ENCODE assay signal across 1 cellular context in genomic region chr19:16590876-16591802, GRCh38.
A peak's percentile ranks its signal among the peaks of the same experiment; 100 is the strongest.
TF ChIP-seq lines count a peak whose summit lies in the region.

No MANE protein-coding gene starts in this region.

TF ChIP-seq in HEK293, 187 proteins besides CTCF, POLR2A, EP300 and RAD21 (continued from another document and continues in another):
- TF ChIP-seq, protein P1, sequence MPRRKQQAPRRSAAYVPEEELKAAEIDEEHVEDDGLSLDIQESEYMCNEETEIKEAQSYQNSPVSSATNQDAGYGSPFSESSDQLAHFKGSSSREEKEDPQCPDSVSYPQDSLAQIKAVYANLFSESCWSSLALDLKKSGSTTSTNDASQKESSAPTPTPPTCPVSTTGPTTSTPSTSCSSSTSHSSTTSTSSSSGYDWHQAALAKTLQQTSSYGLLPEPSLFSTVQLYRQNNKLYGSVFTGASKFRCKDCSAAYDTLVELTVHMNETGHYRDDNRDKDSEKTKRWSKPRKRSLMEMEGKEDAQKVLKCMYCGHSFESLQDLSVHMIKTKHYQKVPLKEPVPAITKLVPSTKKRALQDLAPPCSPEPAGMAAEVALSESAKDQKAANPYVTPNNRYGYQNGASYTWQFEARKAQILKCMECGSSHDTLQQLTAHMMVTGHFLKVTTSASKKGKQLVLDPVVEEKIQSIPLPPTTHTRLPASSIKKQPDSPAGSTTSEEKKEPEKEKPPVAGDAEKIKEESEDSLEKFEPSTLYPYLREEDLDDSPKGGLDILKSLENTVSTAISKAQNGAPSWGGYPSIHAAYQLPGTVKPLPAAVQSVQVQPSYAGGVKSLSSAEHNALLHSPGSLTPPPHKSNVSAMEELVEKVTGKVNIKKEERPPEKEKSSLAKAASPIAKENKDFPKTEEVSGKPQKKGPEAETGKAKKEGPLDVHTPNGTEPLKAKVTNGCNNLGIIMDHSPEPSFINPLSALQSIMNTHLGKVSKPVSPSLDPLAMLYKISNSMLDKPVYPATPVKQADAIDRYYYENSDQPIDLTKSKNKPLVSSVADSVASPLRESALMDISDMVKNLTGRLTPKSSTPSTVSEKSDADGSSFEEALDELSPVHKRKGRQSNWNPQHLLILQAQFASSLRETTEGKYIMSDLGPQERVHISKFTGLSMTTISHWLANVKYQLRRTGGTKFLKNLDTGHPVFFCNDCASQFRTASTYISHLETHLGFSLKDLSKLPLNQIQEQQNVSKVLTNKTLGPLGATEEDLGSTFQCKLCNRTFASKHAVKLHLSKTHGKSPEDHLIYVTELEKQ (tag by site-specific recombination; IDR thresholded peaks at IDR 0.05; ENCODE audit: borderline replicate concordance) = peak; percentile 36; the same call in 1 of the 2 replicates
- TF ChIP-seq EGR2 (tag by site-specific recombination; IDR thresholded peaks at IDR 0.05; ENCODE audit: low read depth) (no peak), HOXD13 (CRISPR knock-in tag; IDR thresholded peaks at IDR 0.05; ENCODE audit: borderline replicate concordance) (no peak), ZFP3 (tag by site-specific recombination; IDR thresholded peaks at IDR 0.05; ENCODE audit: low read depth) (peak; percentile 46; the same call in 1 of the 2 replicates), ZFP69B (tag by site-specific recombination; IDR thresholded peaks at IDR 0.05) (no peak), ZNF501 (tag by site-specific recombination; IDR thresholded peaks at IDR 0.05) (peak; percentile 76), KLF17 (tag by site-specific recombination; IDR thresholded peaks at IDR 0.05) (no peak), ZFHX2 (tag by site-specific recombination; conservative IDR thresholded peaks at IDR 0.05) (no peak), PRDM4 (tag by site-specific recombination; IDR thresholded peaks at IDR 0.05) (peak; percentile 34; the same call in 1 of the 2 replicates), ZNF623 (tag by site-specific recombination; IDR thresholded peaks at IDR 0.05) (peak; percentile 90), ZNF10 (tag by site-specific recombination; IDR thresholded peaks at IDR 0.05) (no peak), KLF7 (tag by site-specific recombination; IDR thresholded peaks at IDR 0.05; ENCODE audit: borderline replicate concordance) (peak; percentile 56; the same call in 1 of the 2 replicates), ZBTB21 (tag by site-specific recombination; IDR thresholded peaks at IDR 0.05) (peak; percentile 76), BCL6B (tag by site-specific recombination; IDR thresholded peaks at IDR 0.05) (no peak), ZNF530 (tag by site-specific recombination; IDR thresholded peaks at IDR 0.05; ENCODE audit: low read depth) (peak; percentile 74; the same call in 1 of the 2 replicates), ZSCAN23 (tag by site-specific recombination; IDR thresholded peaks at IDR 0.05) (0 out of 2 replicates have a peak, but pooled peaks have one; percentile 52), AEBP2 (tag by site-specific recombination; IDR thresholded peaks at IDR 0.05; ENCODE audit: borderline replicate concordance) (no peak; the same call in 1 of the 2 replicates), REST (tag by site-specific recombination; IDR thresholded peaks at IDR 0.05) (peak; percentile 84), ZNF558 (tag by site-specific recombination; IDR thresholded peaks at IDR 0.05) (peak; percentile 89), GLI2 (tag by site-specific recombination; IDR thresholded peaks at IDR 0.05; ENCODE audit: borderline replicate concordance, low read depth) (peak; percentile 68; the same call in 1 of the 2 replicates), ZNF639 (tag by site-specific recombination; IDR thresholded peaks at IDR 0.05) (peak; percentile 79; the same call in 1 of the 2 replicates), FEZF1 (tag by site-specific recombination; IDR thresholded peaks at IDR 0.05) (no peak), ZNF560 (tag by site-specific recombination; IDR thresholded peaks at IDR 0.05; ENCODE audit: borderline replicate concordance) (peak; percentile 98), GFI1B (tag by site-specific recombination; IDR thresholded peaks at IDR 0.05) (peak; percentile 78; the same call in 1 of the 2 replicates), ZNF404 (tag by site-specific recombination; IDR thresholded peaks at IDR 0.05) (peak; percentile 78; the same call in 1 of the 2 replicates), ZNF114 (tag by site-specific recombination; IDR thresholded peaks at IDR 0.05) (no peak), ZNF629 (tag by site-specific recombination; IDR thresholded peaks at IDR 0.05) (peak; percentile 85), ZNF426 (tag by site-specific recombination; IDR thresholded peaks at IDR 0.05) (peak; percentile 98), ZFP37 (tag by site-specific recombination; IDR thresholded peaks at IDR 0.05) (peak; percentile 94), ZEB2 (tag by site-specific recombination; IDR thresholded peaks at IDR 0.05) (no peak), ZNF658 (tag by site-specific recombination; IDR thresholded peaks at IDR 0.05) (no peak), ZNF266 (tag by site-specific recombination; IDR thresholded peaks at IDR 0.05; ENCODE audit: low read depth) (peak; percentile 91), ZBTB48 (tag by site-specific recombination; IDR thresholded peaks at IDR 0.05) (no peak), RBAK (tag by site-specific recombination; IDR thresholded peaks at IDR 0.05) (0 out of 2 replicates have a peak, but pooled peaks have one; percentile 45), MZF1 (tag by site-specific recombination; IDR thresholded peaks at IDR 0.05; ENCODE audit: borderline replicate concordance) (peak; percentile 47; the same call in 1 of the 2 replicates)
- TF ChIP-seq, protein P2, sequence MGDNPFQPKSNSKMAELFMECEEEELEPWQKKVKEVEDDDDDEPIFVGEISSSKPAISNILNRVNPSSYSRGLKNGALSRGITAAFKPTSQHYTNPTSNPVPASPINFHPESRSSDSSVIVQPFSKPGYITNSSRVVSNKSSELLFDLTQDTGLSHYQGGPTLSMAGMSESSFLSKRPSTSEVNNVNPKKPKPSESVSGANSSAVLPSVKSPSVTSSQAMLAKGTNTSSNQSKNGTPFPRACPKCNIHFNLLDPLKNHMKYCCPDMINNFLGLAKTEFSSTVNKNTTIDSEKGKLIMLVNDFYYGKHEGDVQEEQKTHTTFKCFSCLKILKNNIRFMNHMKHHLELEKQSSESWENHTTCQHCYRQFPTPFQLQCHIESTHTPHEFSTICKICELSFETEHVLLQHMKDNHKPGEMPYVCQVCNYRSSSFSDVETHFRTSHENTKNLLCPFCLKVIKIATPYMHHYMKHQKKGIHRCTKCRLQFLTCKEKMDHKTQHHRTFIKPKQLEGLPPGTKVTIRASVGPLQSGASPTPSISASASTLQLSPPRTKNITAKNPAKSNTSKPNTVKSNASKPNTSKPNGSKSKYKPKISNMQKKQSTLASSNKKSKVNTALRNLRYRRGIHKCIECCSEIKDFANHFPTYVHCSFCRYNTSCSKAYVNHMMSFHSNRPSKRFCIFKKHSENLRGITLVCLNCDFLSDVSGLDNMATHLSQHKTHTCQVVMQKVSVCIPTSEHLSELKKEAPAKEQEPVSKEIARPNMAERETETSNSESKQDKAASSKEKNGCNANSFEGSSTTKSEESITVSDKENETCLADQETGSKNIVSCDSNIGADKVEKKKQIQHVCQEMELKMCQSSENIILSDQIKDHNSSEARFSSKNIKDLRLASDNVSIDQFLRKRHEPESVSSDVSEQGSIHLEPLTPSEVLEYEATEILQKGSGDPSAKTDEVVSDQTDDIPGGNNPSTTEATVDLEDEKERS (tag by site-specific recombination; IDR thresholded peaks at IDR 0.05) = no peak
- TF ChIP-seq, protein P3, sequence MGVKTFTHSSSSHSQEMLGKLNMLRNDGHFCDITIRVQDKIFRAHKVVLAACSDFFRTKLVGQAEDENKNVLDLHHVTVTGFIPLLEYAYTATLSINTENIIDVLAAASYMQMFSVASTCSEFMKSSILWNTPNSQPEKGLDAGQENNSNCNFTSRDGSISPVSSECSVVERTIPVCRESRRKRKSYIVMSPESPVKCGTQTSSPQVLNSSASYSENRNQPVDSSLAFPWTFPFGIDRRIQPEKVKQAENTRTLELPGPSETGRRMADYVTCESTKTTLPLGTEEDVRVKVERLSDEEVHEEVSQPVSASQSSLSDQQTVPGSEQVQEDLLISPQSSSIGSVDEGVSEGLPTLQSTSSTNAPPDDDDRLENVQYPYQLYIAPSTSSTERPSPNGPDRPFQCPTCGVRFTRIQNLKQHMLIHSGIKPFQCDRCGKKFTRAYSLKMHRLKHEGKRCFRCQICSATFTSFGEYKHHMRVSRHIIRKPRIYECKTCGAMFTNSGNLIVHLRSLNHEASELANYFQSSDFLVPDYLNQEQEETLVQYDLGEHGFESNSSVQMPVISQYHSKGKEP (tag by site-specific recombination; IDR thresholded peaks at IDR 0.05) = no peak
